19 cellular contexts compared by ENCODE assay signal in genomic region chr12:77841467-77842054, GRCh38. TPM values are rescaled to one million over a fixed set of nuclear protein-coding genes. Genes with fewer than 3 reads are reported as not detected.
A peak's percentile ranks its signal among the peaks of the same experiment; 100 is the strongest.
DNase-seq lines count a peak whose midpoint lies in the region; ATAC-seq and TF ChIP-seq lines count a peak whose summit lies in the region.
"Had no signal": no experiment of that assay in that cellular context is flagged by ENCODE, and none has a peak within 500 bp of the region (broad histone marks: within the 10 kb centered on the region; RNA-seq: fewer than 3 reads in every experiment).

No MANE protein-coding gene starts in this region.

- 90 to 97% (median 94%) methylated on average over 1 of the region's 1 CpG for WGBS in heart left ventricle, 4 donors
- WGBS in stomach, 5 donors: 80 to 95% (median 91%) methylated on average over 1 of the region's 1 CpG

- peak in 3 of 5 donors; percentile 22 to 42 (median 34) for DNase-seq in heart left ventricle
- DNase-seq in Right ventricle myocardium superior: no peak
- DNase-seq in MM.1S: peak; percentile 21
- DNase-seq in amniotic epithelial cell (ENCODE audit: low read depth): peak; percentile 27
- peak; percentile 26 for DNase-seq in stomach
- no peak for DNase-seq in stimulated activated CD4-positive, alpha-beta T cell treated with anti-CD3 and anti-CD28 coated beads, Interleukin-4, amount 100 ng/mL, for 24 hours
- DNase-seq: Caco-2; central memory CD4-positive, alpha-beta T cell; endodermal cell; gastrocnemius medialis; NCI-H1436; NCI-H526; retina; T-helper 2 cell; thyroid gland had no signal

- ATAC-seq in heart left ventricle (no peak), Right ventricle myocardium superior (ENCODE audit: poor library complexity) (no peak), GM19324 (IDR thresholded peaks at IDR 0.05; ENCODE audit: low FRiP score, unreplicated experiment) (no peak), GM21619 (IDR thresholded peaks at IDR 0.05; ENCODE audit: unreplicated experiment) (no peak)
- ATAC-seq: activated naive CD4-positive, alpha-beta T cell treated with anti-CD3 and anti-CD28 coated beads, Interleukin-2, amount 50 U/mL, for 72 hours; K562 had no signal

- H3K4me1 ChIP-seq in heart left ventricle (peaks cover 0 to 38% (median 5%) of the 10 kb centered on the region in 12 donors), MM.1S (ENCODE audit: low read length) (no peaks in the 10 kb centered on the region), stomach (no peaks in the 10 kb centered on the region)
- H3K4me1 ChIP-seq: Caco-2, gastrocnemius medialis, thyroid gland had no signal

- TF ChIP-seq CTCF in heart left ventricle (IDR thresholded peaks at IDR 0.05): no peak
- TF ChIP-seq CTCF in MM.1S (IDR thresholded peaks at IDR 0.05; ENCODE audit: low read length): no peak
- TF ChIP-seq CTCF in stomach (IDR thresholded peaks at IDR 0.05): no peak

- H3K36me3 ChIP-seq in heart left ventricle: no peaks in the 10 kb centered on the region
- H3K36me3 ChIP-seq in MM.1S (replicated peaks; ENCODE audit: insufficient read depth, low read length): no peaks in the 10 kb centered on the region
- H3K36me3 ChIP-seq in stomach: no peaks in the 10 kb centered on the region
- H3K36me3 ChIP-seq: gastrocnemius medialis, thyroid gland had no signal

- H3K79me2 ChIP-seq in MM.1S (ENCODE audit: low read length): no peaks in the 10 kb centered on the region

- no peak overlapping the region for H3K27ac ChIP-seq in heart left ventricle
- H3K27ac ChIP-seq in MM.1S (ENCODE audit: low read length): no peak overlapping the region
- no peak overlapping the region for H3K27ac ChIP-seq in stomach
- H3K27ac ChIP-seq: gastrocnemius medialis, thyroid gland had no signal

- no peaks in the 10 kb centered on the region; the same call in 1 of the 2 replicates for H3K9me2 ChIP-seq in MM.1S (replicated peaks; ENCODE audit: insufficient read depth, low read length)

- intact Hi-C loops in heart left ventricle (cut with DNase I): no loop called here
- intact Hi-C loops in Right ventricle myocardium superior (cut with DNase I): no loop called here
- intact Hi-C loops in stomach (cut with DNase I; ENCODE audit: low total_unique reads): no loop called here

- H4K20me1 ChIP-seq in MM.1S (ENCODE audit: insufficient read depth, low read length): 0 out of 2 replicates have a peak, but pooled peaks cover 6% of the 10 kb centered on the region

- no peak overlapping the region for H3K9ac ChIP-seq in MM.1S (ENCODE audit: low read length)

- TF ChIP-seq EP300 in stomach (IDR thresholded peaks at IDR 0.05): no peak

- H3K4me3 ChIP-seq in heart left ventricle (no peak overlapping the region), MM.1S (ENCODE audit: low read length) (no peak overlapping the region), stomach (no peak overlapping the region)
- H3K4me3 ChIP-seq: gastrocnemius medialis, K562, thyroid gland had no signal

- H3K9me3 ChIP-seq in heart left ventricle (no peaks in the 10 kb centered on the region), MM.1S (replicated peaks; ENCODE audit: insufficient read depth, low read length) (no peaks in the 10 kb centered on the region), stomach (no peaks in the 10 kb centered on the region)
- H3K9me3 ChIP-seq: Caco-2, gastrocnemius medialis, thyroid gland had no signal

- H3F3A ChIP-seq in MM.1S (ENCODE audit: insufficient read depth, low read length): no peaks in the 10 kb centered on the region

- H3K4me2 ChIP-seq in MM.1S (ENCODE audit: low read depth, low read length): no peak overlapping the region

- no peak for TF ChIP-seq POLR2A in heart left ventricle (IDR thresholded peaks at IDR 0.05)
- no peak for TF ChIP-seq POLR2A in stomach (IDR thresholded peaks at IDR 0.05)

- no peak overlapping the region for H2AFZ ChIP-seq in MM.1S (ENCODE audit: low read length)

- no peaks in the 10 kb centered on the region for H3K27me3 ChIP-seq in heart left ventricle
- H3K27me3 ChIP-seq in MM.1S (replicated peaks; ENCODE audit: insufficient read depth, low read length): peaks cover 7% of the 10 kb centered on the region
- H3K27me3 ChIP-seq in stomach: no peaks in the 10 kb centered on the region
- H3K27me3 ChIP-seq: gastrocnemius medialis, thyroid gland had no signal

RNA-seq across cellular contexts. Expression of gene NAV3, which starts 10.9 kb away (rescaled TPM):
- total RNA-seq in heart left ventricle (10 to 100 TPM in 2 of 9 donors, 1 to 10 TPM in 7; 1.8 to 18.0 (median 6.2) TPM), Right ventricle myocardium superior (3.3 TPM), stomach (10 to 100 TPM in 1 of 5 donors, 1 to 10 TPM in 4; 1.7 to 18.9 (median 3.5) TPM)
- polyA plus RNA-seq in heart left ventricle (1 to 10 TPM; 1.1 to 2.6 TPM), stomach (under 1 TPM; 0.15 to 0.19 (median 0.18) TPM)
- total RNA-seq: activated naive CD4-positive, alpha-beta T cell treated with anti-CD3 and anti-CD28 coated beads, Interleukin-2, amount 50 U/mL, for 72 hours had no signal
- polyA plus RNA-seq: K562 had no signal

Comparison
In these comparisons a context has a peak if more than half of its experiments do, and no peak if none do; other contexts are left out.
1. DNase-seq: peak in heart left ventricle (3 of 5), MM.1S (single experiment), amniotic epithelial cell (single experiment) and stomach (single experiment); none in Right ventricle myocardium superior (single experiment) and stimulated activated CD4-positive, alpha-beta T cell treated with anti-CD3 and anti-CD28 coated beads, Interleukin-4, amount 100 ng/mL, for 24 hours (single experiment).